ENCODE assay signal across 27 cellular contexts in genomic region chr7:32594965-32595364, GRCh38.
"Had no signal": no experiment of that assay in that cellular context is flagged by ENCODE, and none has a peak within 500 bp of the region (broad histone marks: within the 10 kb centered on the region; RNA-seq: fewer than 3 reads in every experiment).

No MANE protein-coding gene starts in this region.

- H3K4me3 ChIP-seq: adrenal gland, gastroesophageal sphincter, psoas muscle, spleen, tibial nerve had no signal

- H3K4me1 ChIP-seq: adrenal gland, gastroesophageal sphincter, parathyroid adenoma, psoas muscle, spleen, tibial nerve had no signal

- DNase-seq: activated CD4-positive, alpha-beta T cell treated with anti-CD3 and anti-CD28 coated beads for 4 hours; activated CD4-positive, alpha-beta T cell treated with anti-CD3 and anti-CD28 coated beads, Interleukin-2, amount 50 U/mL, for 48 hours; activated CD8-positive, alpha-beta memory T cell treated with anti-CD3 and anti-CD28 coated beads for 24 hours; activated effector memory CD4-positive, alpha-beta T cell treated with Interleukin-2 at 50 U/mL for 16 hours; activated naive CD4-positive, alpha-beta T cell treated with Interleukin-2 at 50 U/mL for 16 hours; adrenal gland; aorta; caudate nucleus; cortex of kidney; effector memory CD8-positive, alpha-beta T cell; head of caudate nucleus; hippocampal formation; kidney; naive B cell; nephron progenitor cell; psoas muscle; spleen; stimulated activated naive CD4-positive, alpha-beta T cell treated with Interleukin-2 at 50 U/mL for 16 hours; T-helper 9 cell had no signal

- H3K4me1 Mint-ChIP-seq: mesothelial cell of epicardium had no signal

- H3K27me3 Mint-ChIP-seq: activated naive CD8-positive, alpha-beta T cell had no signal

- H2AFZ ChIP-seq: parathyroid adenoma had no signal

- H3K9ac ChIP-seq: parathyroid adenoma had no signal

- H3K9me3 ChIP-seq: adrenal gland, gastroesophageal sphincter, psoas muscle had no signal

- FAIRE-seq: kidney, TTC549 had no signal

- H3K27ac ChIP-seq: adrenal gland, gastroesophageal sphincter, parathyroid adenoma, psoas muscle, spleen, tibial nerve, VCaP had no signal

- H3K4me3 Mint-ChIP-seq: activated naive CD8-positive, alpha-beta T cell; effector memory CD8-positive, alpha-beta T cell; mesothelial cell of epicardium; nephron progenitor cell; T-helper 1 cell treated with Interleukin-12 subunit alpha and Interleukin-12 subunit beta and Interleukin-4 antibody, amounts not matched to agents 30 μg/mL and 1 μg/mL, for 36 hours had no signal

- H3K27me3 ChIP-seq: adrenal gland, gastroesophageal sphincter, spleen, tibial nerve had no signal

- H3K27ac Mint-ChIP-seq: activated naive CD8-positive, alpha-beta T cell; effector memory CD8-positive, alpha-beta T cell; mesothelial cell of epicardium; T-helper 1 cell treated with Interleukin-12 subunit alpha and Interleukin-12 subunit beta and Interleukin-4 antibody, amounts not matched to agents 30 μg/mL and 1 μg/mL, for 36 hours had no signal

- H3K79me2 ChIP-seq: parathyroid adenoma had no signal

- H3K36me3 ChIP-seq: adrenal gland had no signal

- H3K36me3 Mint-ChIP-seq: activated naive CD8-positive, alpha-beta T cell had no signal
